Comparison of ENCODE assay signal across 12 cellular contexts in the genomic region with DNA sequence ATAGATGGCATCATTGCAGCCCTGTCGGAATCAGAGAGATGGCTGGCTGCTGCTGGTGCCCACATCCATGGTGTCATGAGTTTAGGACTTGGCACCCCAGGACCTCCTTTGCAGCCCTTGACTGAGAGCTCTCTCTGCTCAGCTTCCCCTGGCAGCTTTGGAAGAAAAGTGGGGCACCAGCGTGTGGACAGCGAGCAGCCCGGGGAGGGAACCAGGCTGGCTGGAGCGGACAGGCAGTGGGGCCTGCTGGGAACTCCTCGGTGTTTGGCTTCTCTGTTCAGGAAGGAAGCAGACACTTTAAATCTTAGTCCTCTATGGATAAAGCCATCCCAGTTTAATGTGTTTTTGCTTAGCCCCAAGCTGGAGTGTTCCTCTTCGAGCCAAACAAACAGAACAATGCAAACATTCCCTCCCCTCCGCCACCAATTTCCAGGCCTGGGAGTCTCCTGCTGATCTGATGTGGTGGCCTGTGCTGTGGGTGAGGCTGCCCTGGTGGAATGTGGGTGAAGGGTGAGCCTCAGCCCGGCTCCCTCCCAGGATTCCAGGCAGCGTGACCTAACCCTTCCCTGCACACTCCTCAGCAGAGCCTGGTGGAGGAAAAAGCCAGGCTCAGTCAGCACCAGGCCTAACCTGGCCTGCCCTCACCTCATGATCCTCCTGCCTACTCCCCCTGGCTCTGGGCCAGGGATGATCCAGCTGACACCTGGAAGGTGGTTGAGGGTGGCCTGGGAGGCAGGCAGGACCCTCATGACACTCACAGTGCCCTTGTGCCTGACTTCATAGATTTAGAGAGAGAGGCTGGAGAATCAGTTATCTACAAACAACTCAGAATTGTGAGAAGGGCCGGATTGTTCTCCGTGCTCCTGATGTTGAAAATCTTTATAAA. TPM values are rescaled to one million over a fixed set of nuclear protein-coding genes. Genes with fewer than 3 reads are reported as not detected.
A peak's percentile ranks its signal among the peaks of the same experiment; 100 is the strongest.
DNase-seq lines count a peak whose midpoint lies in the region; ATAC-seq and TF ChIP-seq lines count a peak whose summit lies in the region.
"Had no signal": no experiment of that assay in that cellular context is flagged by ENCODE, and none has a peak within 500 bp of the region (broad histone marks: within the 10 kb centered on the region; RNA-seq: fewer than 3 reads in every experiment).

No MANE protein-coding gene starts in this region.

- H3K36me3 ChIP-seq in left lung = no peaks in the 10 kb centered on the region
- H3K36me3 ChIP-seq: BE2C had no signal

- H3K27me3 Mint-ChIP-seq in T-helper 1 cell treated with Interleukin-12 subunit alpha and Interleukin-12 subunit beta and Interleukin-4 antibody, amounts not matched to agents 30 μg/mL and 1 μg/mL, for 36 hours (ENCODE audit: low read depth) = peaks cover 4% of the 10 kb centered on the region
- H3K27me3 Mint-ChIP-seq in MCF 10A (ENCODE audit: insufficient read depth, unreplicated experiment) = no peaks in the 10 kb centered on the region
- no peaks in the 10 kb centered on the region for H3K27me3 Mint-ChIP-seq in type B pancreatic cell
- H3K27me3 Mint-ChIP-seq: activated naive CD8-positive, alpha-beta T cell had no signal

- peak overlapping the region; percentile 66 to 80 for H3K27ac ChIP-seq in left lung

- H3K4me1 ChIP-seq in left lung = peaks cover 12 to 17% of the 10 kb centered on the region in 2 donors

- TF ChIP-seq CTCF in MCF 10A (IDR thresholded peaks at IDR 0.05; ENCODE audit: unreplicated experiment) (no peak), left lung (IDR thresholded peaks at IDR 0.05) (no peak), type B pancreatic cell (conservative IDR thresholded peaks at IDR 0.05) (no peak)

- no peaks in the 10 kb centered on the region for H3K9me3 ChIP-seq in left lung
- H3K9me3 ChIP-seq: BE2C had no signal

- no peaks in the 10 kb centered on the region for H3K36me3 Mint-ChIP-seq in T-helper 1 cell treated with Interleukin-12 subunit alpha and Interleukin-12 subunit beta and Interleukin-4 antibody, amounts not matched to agents 30 μg/mL and 1 μg/mL, for 36 hours (ENCODE audit: low read depth)
- H3K36me3 Mint-ChIP-seq in MCF 10A (ENCODE audit: insufficient read depth, unreplicated experiment) (peaks cover 6% of the 10 kb centered on the region), type B pancreatic cell (no peaks in the 10 kb centered on the region)
- H3K36me3 Mint-ChIP-seq: activated naive CD8-positive, alpha-beta T cell had no signal

- H3K9me3 Mint-ChIP-seq in T-helper 1 cell treated with Interleukin-12 subunit alpha and Interleukin-12 subunit beta and Interleukin-4 antibody, amounts not matched to agents 30 μg/mL and 1 μg/mL, for 36 hours = no peaks in the 10 kb centered on the region
- no peaks in the 10 kb centered on the region for H3K9me3 Mint-ChIP-seq in MCF 10A (ENCODE audit: unreplicated experiment)
- peaks cover 5% of the 10 kb centered on the region for H3K9me3 Mint-ChIP-seq in type B pancreatic cell
- H3K9me3 Mint-ChIP-seq: naive thymus-derived CD8-positive, alpha-beta T cell had no signal

- POLR2A ChIA-PET in MCF 10A (lab: Yijun Ruan, JAX) = interaction anchor here (0.6 to 15.1 kb wide), 11 partner anchors 8 to 1338 kb away, joined by 3 to 212 read pairs (median 5); a partner anchor contains a TSS

- peak overlapping the region; percentile 68 for H3K27ac Mint-ChIP-seq in T-helper 1 cell treated with Interleukin-12 subunit alpha and Interleukin-12 subunit beta and Interleukin-4 antibody, amounts not matched to agents 30 μg/mL and 1 μg/mL, for 36 hours
- H3K27ac Mint-ChIP-seq in MCF 10A (ENCODE audit: low read depth, unreplicated experiment) = peak overlapping the region; percentile 99
- peak overlapping the region; percentile 76 for H3K27ac Mint-ChIP-seq in type B pancreatic cell
- H3K27ac Mint-ChIP-seq: naive thymus-derived CD8-positive, alpha-beta T cell had no signal

- peaks cover 39% of the 10 kb centered on the region for H3K4me1 Mint-ChIP-seq in T-helper 1 cell treated with Interleukin-12 subunit alpha and Interleukin-12 subunit beta and Interleukin-4 antibody, amounts not matched to agents 30 μg/mL and 1 μg/mL, for 36 hours (ENCODE audit: low read depth)
- H3K4me1 Mint-ChIP-seq in MCF 10A (ENCODE audit: insufficient read depth, unreplicated experiment) (peaks cover 77% of the 10 kb centered on the region), type B pancreatic cell (ENCODE audit: unreplicated experiment) (peaks cover 52% of the 10 kb centered on the region)

- DNase-seq in T-helper 1 cell = no peak
- peak; percentile 58 for DNase-seq in MCF 10A (ENCODE audit: unreplicated experiment)
- DNase-seq in left lung = peak; percentile 83
- DNase-seq in type B pancreatic cell (ENCODE audit: extremely low spot score, unreplicated experiment) = no peak
- no peak for DNase-seq in NCI-H1694 (lab: John Stamatoyannopoulos, UW)
- no peak for DNase-seq in posterior vena cava (ENCODE audit: low spot score)
- DNase-seq: BE2C; naive thymus-derived CD8-positive, alpha-beta T cell; NCI-H2081 treated with DMSO at 0.1 percent for 48 hours had no signal

- ATAC-seq in left lung (peak; percentile 96), HG03520 (IDR thresholded peaks at IDR 0.05; ENCODE audit: unreplicated experiment) (no peak)
- ATAC-seq: naive thymus-derived CD8-positive, alpha-beta T cell had no signal

- CTCF ChIA-PET in MCF 10A (lab: Yijun Ruan, JAX) = interaction anchor here (0.6 to 4.8 kb wide), 14 partner anchors 10 to 749 kb away, joined by 3 to 39 read pairs (median 4); no protein-coding TSS in a partner anchor

- intact Hi-C loops in MCF 10A (cut with micrococcal nuclease) = loop anchor here (10.0 kb wide), 1 partner anchor 183 kb away; no protein-coding TSS in a partner anchor
- intact Hi-C loops in left lung (cut with DNase I) = no loop called here
- intact Hi-C loops in posterior vena cava (cut with DNase I) = no loop called here

- no peak overlapping the region for H3K4me3 Mint-ChIP-seq in T-helper 1 cell treated with Interleukin-12 subunit alpha and Interleukin-12 subunit beta and Interleukin-4 antibody, amounts not matched to agents 30 μg/mL and 1 μg/mL, for 36 hours
- H3K4me3 Mint-ChIP-seq in MCF 10A (ENCODE audit: unreplicated experiment) (no peak overlapping the region), type B pancreatic cell (no peak overlapping the region)
- H3K4me3 Mint-ChIP-seq: activated naive CD8-positive, alpha-beta T cell; naive thymus-derived CD8-positive, alpha-beta T cell had no signal

- no peak overlapping the region for H3K4me3 ChIP-seq in left lung

- H3K27me3 ChIP-seq in left lung = no peaks in the 10 kb centered on the region
- H3K27me3 ChIP-seq: BE2C had no signal

- no TSS peak for BruUV-seq in MCF 10A (replicated peaks; lab: Mats Ljungman, UMichigan)

RNA-seq across cellular contexts. Expression of a gene that starts 21.6 kb away (rescaled TPM):
- total RNA-seq in MCF 10A (2022) = 3.8 and 6.9 TPM in 2 replicates
- total RNA-seq in left lung = 100 to 1,000 TPM in 1 of 2 donors, 10 to 100 TPM in 1; 58.3 to 227 TPM
- 3.2 and 7.8 TPM in 2 replicates for total RNA-seq in type B pancreatic cell (ENCODE audit: low replicate concordance)
- total RNA-seq in posterior vena cava = not detected
- total RNA-seq: naive thymus-derived CD8-positive, alpha-beta T cell had no signal

Comparison
In these comparisons a context has a peak if more than half of its experiments do, and no peak if none do; other contexts are left out.
1. DNase-seq: peak in MCF 10A (single experiment) and left lung (2 of 2); none in T-helper 1 cell (0 of 5), type B pancreatic cell (single experiment), NCI-H1694 (single experiment) and posterior vena cava (single experiment).
2. Peak in every context shown above with its lines, with median percentiles within 50 percentile points of each other: H3K27ac Mint-ChIP-seq.